16 cellular contexts compared by ENCODE assay signal in the genomic region with DNA sequence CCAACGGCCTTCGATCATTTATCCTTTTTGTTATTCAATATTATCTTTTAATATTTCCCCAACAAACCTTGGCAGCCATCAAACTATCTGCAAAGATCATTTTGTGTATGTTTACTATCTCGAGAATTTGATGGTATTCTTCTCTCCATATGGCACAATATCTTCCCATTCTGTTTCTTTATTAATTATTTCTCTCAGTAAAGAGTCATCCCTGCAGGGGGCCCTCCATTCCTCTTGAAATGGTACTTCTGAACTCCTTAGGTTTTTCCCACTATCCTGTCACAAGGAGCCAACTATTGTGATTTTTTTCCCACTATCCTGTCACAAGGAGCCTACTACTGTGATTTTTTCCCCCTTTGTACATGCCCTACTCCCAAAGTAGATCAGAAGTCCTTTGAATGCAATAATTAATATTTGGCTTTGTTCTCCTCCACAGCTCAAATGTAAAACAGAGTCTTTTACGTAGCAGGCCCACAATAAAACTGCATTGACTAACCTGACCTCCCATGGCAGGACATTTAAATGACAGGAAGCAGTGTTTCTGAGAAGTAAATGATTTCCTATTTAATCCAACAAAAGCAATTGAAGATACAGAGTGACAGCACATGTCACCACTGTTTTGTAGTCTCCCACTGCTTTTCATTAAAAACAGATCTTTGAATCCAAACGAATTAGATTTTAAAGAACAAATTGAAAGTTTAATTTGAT. TPM values are rescaled to one million over a fixed set of nuclear protein-coding genes. Genes with fewer than 3 reads are reported as not detected.
DNase-seq lines count a peak whose midpoint lies in the region; ATAC-seq and TF ChIP-seq lines count a peak whose summit lies in the region.
"Had no signal": no experiment of that assay in that cellular context is flagged by ENCODE, and none has a peak within 500 bp of the region (broad histone marks: within the 10 kb centered on the region; RNA-seq: fewer than 3 reads in every experiment).

No MANE protein-coding gene starts in this region.

- no TSS peak for BruUV-seq in OCI-LY7 (replicated peaks; lab: Mats Ljungman, UMichigan)

- no peaks in the 10 kb centered on the region for H3K79me2 ChIP-seq in OCI-LY7 (ENCODE audit: insufficient read depth, low read depth, low read length)

- intact Hi-C loops in OCI-LY7 (cut with micrococcal nuclease; ENCODE audit: unreplicated experiment) (no loop called here), left colon (cut with DNase I, micrococcal nuclease) (no loop called here)
- intact Hi-C loops in CD4-positive, alpha-beta T cell (cut with DNase I, micrococcal nuclease) = no loop called here

- CTCF ChIA-PET in OCI-LY7 (lab: Charles Lee; ENCODE audit: unreplicated experiment) = no interaction called here
- CTCF ChIA-PET in CD4-positive, alpha-beta T cell (lab: Charles Lee) = no interaction called here

- H3K36me3 ChIP-seq in HUES48 (ENCODE audit: control insufficient read depth, insufficient read depth, low read length) = no peaks in the 10 kb centered on the region
- H3K36me3 ChIP-seq in OCI-LY7 (ENCODE audit: insufficient read depth, low read length) = no peaks in the 10 kb centered on the region
- H3K36me3 ChIP-seq: left lung, neutrophil, spleen had no signal

- POLR2A ChIA-PET in OCI-LY7 (lab: Charles Lee) = no interaction called here
- POLR2A ChIA-PET in CD4-positive, alpha-beta T cell (lab: Charles Lee) = no interaction called here

- H3K36me3 Mint-ChIP-seq in glutamatergic neuron (ENCODE audit: unreplicated experiment) = no peaks in the 10 kb centered on the region
- no peaks in the 10 kb centered on the region for H3K36me3 Mint-ChIP-seq in CD4-positive, alpha-beta T cell (ENCODE audit: low read depth)
- no peaks in the 10 kb centered on the region; the same call in 1 of the 2 replicates for H3K36me3 Mint-ChIP-seq in HFFc6 (ENCODE audit: low read depth)
- H3K36me3 Mint-ChIP-seq: CD8-positive, alpha-beta T cell had no signal

- H3K9ac ChIP-seq in HUES48 (ENCODE audit: low read depth, low read length) = no peak overlapping the region

- no peaks in the 10 kb centered on the region for H4K20me1 ChIP-seq in OCI-LY7 (ENCODE audit: insufficient read depth, low read length)

- peak overlapping the region; percentile 59 for H3K27ac ChIP-seq in HUES48 (ENCODE audit: low read depth, low read length)
- H3K27ac ChIP-seq in OCI-LY7 (ENCODE audit: low read depth, low read length, poor library complexity, severe bottlenecking) = no peak overlapping the region
- H3K27ac ChIP-seq in CD4-positive, alpha-beta T cell (ENCODE audit: low read depth, low read length) = no peak overlapping the region
- H3K27ac ChIP-seq: left lung, neutrophil, spleen, testis had no signal

- H3K4me1 ChIP-seq in HUES48 (ENCODE audit: control insufficient read depth, insufficient read depth, low read length) = peaks cover 28% of the 10 kb centered on the region
- H3K4me1 ChIP-seq in OCI-LY7 (ENCODE audit: insufficient read depth, low read length, poor library complexity, severe bottlenecking) = no peaks in the 10 kb centered on the region
- H3K4me1 ChIP-seq: left lung, testis had no signal

- H3K4me3 Mint-ChIP-seq in glutamatergic neuron (ENCODE audit: unreplicated experiment) (no peak overlapping the region), HFFc6 (no peak overlapping the region)
- no peak overlapping the region for H3K4me3 Mint-ChIP-seq in CD4-positive, alpha-beta T cell
- H3K4me3 Mint-ChIP-seq: CD8-positive, alpha-beta T cell had no signal

- peaks cover 1% of the 10 kb centered on the region for H3K9me3 Mint-ChIP-seq in glutamatergic neuron (ENCODE audit: unreplicated experiment)
- H3K9me3 Mint-ChIP-seq in CD4-positive, alpha-beta T cell = peaks cover 9% of the 10 kb centered on the region
- peaks cover 9% of the 10 kb centered on the region for H3K9me3 Mint-ChIP-seq in HFFc6
- H3K9me3 Mint-ChIP-seq: activated T-helper 2 cell treated with anti-CD3 and anti-CD28 coated beads, Interferon-gamma antibody, Interleukin-2, Interleukin-4, amounts not matched to agents 10 μg/mL and 5 μg/mL and 100 μg/mL, durations not matched to agents 14 hours and 24 hours and 36 hours had no signal

- H3K9me3 ChIP-seq in HUES48 (ENCODE audit: control insufficient read depth, insufficient read depth, low read length) = peaks cover 3% of the 10 kb centered on the region; the same call in 1 of the 2 replicates
- H3K9me3 ChIP-seq in OCI-LY7 (ENCODE audit: low read length) = no peaks in the 10 kb centered on the region
- no peaks in the 10 kb centered on the region for H3K9me3 ChIP-seq in CD4-positive, alpha-beta T cell (ENCODE audit: control insufficient read depth, low read length)
- H3K9me3 ChIP-seq: neutrophil, testis had no signal

- no peaks in the 10 kb centered on the region for H3K9me2 ChIP-seq in OCI-LY7 (ENCODE audit: insufficient read depth, low read length)

- H2AFZ ChIP-seq in OCI-LY7 (ENCODE audit: low read length) = no peak overlapping the region

- no peak for ATAC-seq in CD4-positive, alpha-beta T cell (ENCODE audit: poor library complexity)
- ATAC-seq in HG02610 (IDR thresholded peaks at IDR 0.05; ENCODE audit: unreplicated experiment) = no peak
- no peak for ATAC-seq in left colon
- ATAC-seq: CD8-positive, alpha-beta T cell; left lung had no signal

- no peak; the same call in 1 of the 2 replicates for TF ChIP-seq CTCF in OCI-LY7 (conservative IDR thresholded peaks at IDR 0.05; ENCODE audit: low read length)
- TF ChIP-seq CTCF in glutamatergic neuron (IDR thresholded peaks at IDR 0.05; ENCODE audit: partially characterized antibody, unreplicated experiment) = no peak
- TF ChIP-seq CTCF in CD4-positive, alpha-beta T cell (IDR thresholded peaks at IDR 0.05) = no peak
- no peak for TF ChIP-seq CTCF in HFFc6 (IDR thresholded peaks at IDR 0.05)

- DNase-seq in COR-L47 (lab: John Stamatoyannopoulos, UW) (peak; percentile 57), OCI-LY7 (ENCODE audit: low spot score) (peak; percentile 2), glutamatergic neuron (no peak), HFFc6 (no peak), left colon (no peak)
- DNase-seq in CD4-positive, alpha-beta T cell = no peak
- DNase-seq: activated CD4-positive, alpha-beta T cell treated with anti-CD3 and anti-CD28 coated beads for 1 hour; CD8-positive, alpha-beta T cell; effector memory CD4-positive, alpha-beta T cell; left lung; spleen; testis had no signal

- H3K4me2 ChIP-seq in OCI-LY7 (ENCODE audit: low read length) = no peak overlapping the region

- peaks cover 20% of the 10 kb centered on the region for H3K4me1 Mint-ChIP-seq in glutamatergic neuron (ENCODE audit: low read depth, unreplicated experiment)
- H3K4me1 Mint-ChIP-seq in CD4-positive, alpha-beta T cell (ENCODE audit: low read depth) = no peaks in the 10 kb centered on the region
- H3K4me1 Mint-ChIP-seq in HFFc6 (ENCODE audit: low read depth) = no peaks in the 10 kb centered on the region

- H3K27me3 Mint-ChIP-seq in glutamatergic neuron (ENCODE audit: unreplicated experiment) (peaks cover 2% of the 10 kb centered on the region), HFFc6 (ENCODE audit: insufficient read depth) (peaks cover 2% of the 10 kb centered on the region; the same call in 1 of the 2 replicates)
- no peaks in the 10 kb centered on the region for H3K27me3 Mint-ChIP-seq in CD4-positive, alpha-beta T cell

- H3K27me3 ChIP-seq in HUES48 (ENCODE audit: control insufficient read depth, insufficient read depth, low read length) = no peaks in the 10 kb centered on the region
- no peaks in the 10 kb centered on the region for H3K27me3 ChIP-seq in CD4-positive, alpha-beta T cell (ENCODE audit: control insufficient read depth, insufficient read depth, low read length)
- H3K27me3 ChIP-seq: left lung, neutrophil, spleen, testis had no signal

- H3K27ac Mint-ChIP-seq in glutamatergic neuron (ENCODE audit: unreplicated experiment) = peak overlapping the region; percentile 3
- no peak overlapping the region for H3K27ac Mint-ChIP-seq in CD4-positive, alpha-beta T cell
- no peak overlapping the region for H3K27ac Mint-ChIP-seq in HFFc6
- H3K27ac Mint-ChIP-seq: activated T-helper 2 cell treated with anti-CD3 and anti-CD28 coated beads, Interferon-gamma antibody, Interleukin-2, Interleukin-4, amounts not matched to agents 10 μg/mL and 5 μg/mL and 100 μg/mL, durations not matched to agents 14 hours and 24 hours and 36 hours; CD8-positive, alpha-beta T cell had no signal

- H3K4me3 ChIP-seq in HUES48 (ENCODE audit: low read depth, low read length) = no peak overlapping the region
- H3K4me3 ChIP-seq in OCI-LY7 (ENCODE audit: low read depth, low read length, poor library complexity, severe bottlenecking) = no peak overlapping the region
- H3K4me3 ChIP-seq: left lung, spleen, testis had no signal

RNA-seq across cellular contexts. Expression of a gene that starts 43.3 kb away (rescaled TPM):
- total RNA-seq in OCI-LY7 (2014; rRNA removed; shearing (Covaris generic)) = 0.98 and 1.0 TPM in 2 replicates
- total RNA-seq in OCI-LY7 (2022) = 6.0 and 8.8 TPM in 2 replicates
- total RNA-seq in glutamatergic neuron (ENCODE audit: unreplicated experiment) = 0.49 TPM
- total RNA-seq in CD4-positive, alpha-beta T cell = not detected
- under 1 TPM; 0.37 to 0.69 (median 0.42) TPM for total RNA-seq in HFFc6 (2021; fragmentation: NEBNext Ultra II Directional; extraction: Animal tissue kit (Norgen Biotek cat#: 25700))
- total RNA-seq in left colon = 1 to 10 TPM; 2.4 to 6.4 TPM
- total RNA-seq: activated T-helper 2 cell treated with anti-CD3 and anti-CD28 coated beads, Interferon-gamma antibody, Interleukin-2, Interleukin-4, amounts not matched to agents 10 μg/mL and 5 μg/mL and 100 μg/mL, durations not matched to agents 14 hours and 24 hours and 36 hours had no signal

Comparison
In these comparisons a context has a peak if more than half of its experiments do, and no peak if none do; other contexts are left out.
1. DNase-seq: peak in COR-L47 (single experiment) and OCI-LY7 (single experiment); none in glutamatergic neuron (single experiment), CD4-positive, alpha-beta T cell (0 of 10), HFFc6 (single experiment) and left colon (0 of 2).